Comparison of ENCODE assay signal across 8 cellular contexts in the genomic region with DNA sequence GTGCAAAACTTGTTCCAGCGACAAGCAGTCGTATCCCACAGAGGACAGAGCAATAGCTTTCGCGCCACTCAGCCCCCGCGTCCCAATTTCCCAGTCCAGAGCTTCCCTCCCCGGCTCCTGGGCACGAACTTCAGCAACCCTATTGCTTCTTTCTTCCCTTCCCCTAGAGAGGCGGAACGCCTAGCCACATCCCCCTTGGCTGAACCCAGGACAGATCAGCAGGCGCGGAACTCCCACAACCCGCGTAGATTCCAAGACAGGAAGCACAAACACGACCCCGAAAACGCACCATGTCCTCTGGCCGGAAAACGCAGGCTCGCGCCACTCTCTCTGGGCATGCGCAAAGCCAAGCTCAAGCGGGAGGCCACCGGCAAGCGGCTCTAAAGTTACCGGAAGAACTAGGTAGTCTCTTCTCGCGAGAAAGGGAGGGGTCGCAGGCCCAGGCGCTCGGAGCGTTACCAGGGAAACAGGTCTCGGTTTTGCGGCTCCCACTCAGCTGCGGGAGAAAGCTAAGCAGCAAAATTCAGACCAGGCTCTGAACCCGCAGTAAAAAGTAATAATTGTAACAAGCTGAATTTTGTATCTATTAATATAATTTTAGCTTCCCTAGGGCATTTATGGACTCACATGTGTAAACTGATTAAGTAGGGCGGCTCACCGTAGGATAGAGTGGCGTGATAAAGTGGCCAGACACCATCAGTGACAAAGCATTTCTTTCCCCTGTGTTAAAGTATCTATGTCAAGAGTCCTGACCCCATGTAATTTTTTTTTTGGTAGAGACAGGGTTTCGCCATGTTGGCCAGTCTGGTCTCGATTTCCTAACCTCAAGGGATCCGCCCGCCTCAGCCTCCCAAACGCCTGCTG. TPM values are rescaled to one million over a fixed set of nuclear protein-coding genes. Genes with fewer than 3 reads are reported as not detected.
DNase-seq lines count a peak whose midpoint lies in the region; ATAC-seq and TF ChIP-seq lines count a peak whose summit lies in the region.

TMEM209 (minus strand) TSS at position 323 of the 864 bp plus-strand sequence; CDS start at position 292, 31 bp downstream.

- H3K56ac ChIP-seq in IMR-90 (ENCODE audit: extremely low read depth, insufficient read depth, low read length) = peak within 1 kb of the TSS; percentile 93

- peaks cover 3% of the 10 kb centered on the region; the same call in 1 of the 2 replicates for H3K36me3 ChIP-seq in IMR-90 (ENCODE audit: control insufficient read depth, insufficient read depth, low read length)

- H4K91ac ChIP-seq in IMR-90 (ENCODE audit: insufficient read depth, low read depth, low read length) = peak within 1 kb of the TSS; percentile 83

- 0% methylated on average over 19 of the region's 44 CpGs; no CpG with 5 or more reads in 1 of the 2 experiments for WGBS in IMR-90 (ENCODE audit: extremely low coverage in 2 of 2, insufficient read length in 1 of 2), 2 experiments

- in situ Hi-C loops in IMR-90 (cut with MboI; ENCODE audit: low sequenced_read_pairs) = no loop called here

- H3K23ac ChIP-seq in IMR-90 (ENCODE audit: low read depth, low read length) = peak within 1 kb of the TSS; percentile 81

- peak within 1 kb of the TSS; percentile 96 to 97 for H4K8ac ChIP-seq in IMR-90 (ENCODE audit: low read depth in 2 of 2, low read length in 2 of 2)

- no TSS peak for BruUV-seq in IMR-90 (replicated peaks; lab: Mats Ljungman, UMichigan)

- peak; percentile 100 for DNase-seq in DMS 273 (lab: John Stamatoyannopoulos, UW; ENCODE audit: unreplicated experiment)
- DNase-seq in IMR-90 = peak; percentile 96
- DNase-seq in OCI-M1 (lab: John Stamatoyannopoulos, UW) = peak; percentile 96
- peak; percentile 94 for DNase-seq in activated T-cell treated with anti-CD3 and anti-CD28 coated beads for 24 hours (ENCODE audit: low read depth)
- DNase-seq in epidermal melanocyte (ENCODE audit: insufficient read length, low spot score) = peak; percentile 83
- peak; percentile 94 for DNase-seq in middle frontal gyrus (ENCODE audit: extremely low spot score, low spot score)
- DNase-seq in stimulated activated CD8-positive, alpha-beta memory T cell treated with anti-CD3 and anti-CD28 coated beads, Interleukin-2, amount 100 ng/mL, for 48 hours (ENCODE audit: low read depth in 2 of 2) = peak; percentile 88 to 93

- dilution Hi-C loops in IMR-90 (cut with HindIII; ENCODE audit: low sequenced_read_pairs, unreplicated experiment) = no loop called here

- peak within 1 kb of the TSS; percentile 48; the same call in 2 of the 3 replicates for H2BK15ac ChIP-seq in IMR-90 (ENCODE audit: low read depth, low read length)

- CTCF ChIA-PET in IMR-90 (lab: Yijun Ruan, JAX) = interaction anchor here (1.5 kb wide), 1 partner anchor 13 kb away, joined by 5 read pairs; no protein-coding TSS in a partner anchor

- H2AK5ac ChIP-seq in IMR-90 (ENCODE audit: low read depth, low read length) = peak within 1 kb of the TSS; percentile 76

- peak within 1 kb of the TSS; percentile 87 for H3K4ac ChIP-seq in IMR-90 (ENCODE audit: low read depth, low read length)

- peak within 1 kb of the TSS; percentile 93 for H3K9ac ChIP-seq in IMR-90 (ENCODE audit: low read depth, low read length)

- no peaks in the 10 kb centered on the region for H4K20me1 ChIP-seq in IMR-90 (ENCODE audit: insufficient read depth, low read length)

- peak within 1 kb of the TSS; percentile 82 for H4K5ac ChIP-seq in IMR-90 (ENCODE audit: low read depth, low read length)

- H3K18ac ChIP-seq in IMR-90 (ENCODE audit: low read depth, low read length) = peak within 1 kb of the TSS; percentile 30

- H3K27ac ChIP-seq in IMR-90 (ENCODE audit: insufficient read depth, low read length) = peak within 1 kb of the TSS; percentile 89

- H2BK20ac ChIP-seq in IMR-90 (ENCODE audit: low read depth, low read length) = no peak within 1 kb of the TSS

- H2BK5ac ChIP-seq in IMR-90 (ENCODE audit: low read depth, low read length, poor library complexity, severe bottlenecking) = peak within 1 kb of the TSS; percentile 81

- H3K9me3 ChIP-seq in IMR-90 (ENCODE audit: control insufficient read depth, insufficient read depth, low read length) = no peaks in the 10 kb centered on the region

- TF ChIP-seq CTCF in IMR-90 (conservative IDR thresholded peaks at IDR 0.05; ENCODE audit: low read depth, low read length) = no peak

- H3K4me1 ChIP-seq in IMR-90 (ENCODE audit: control insufficient read depth, insufficient read depth, low read length) = peaks cover 3% of the 10 kb centered on the region

- ATAC-seq in GM21528 (IDR thresholded peaks at IDR 0.05; ENCODE audit: low FRiP score, unreplicated experiment) = peak; percentile 94
- peak; percentile 93 for ATAC-seq in IMR-90 (ENCODE audit: low read depth)

- H3K9me1 ChIP-seq in IMR-90 (ENCODE audit: insufficient read depth, low read length) = no peaks in the 10 kb centered on the region; the same call in 1 of the 2 replicates

- intact Hi-C loops in IMR-90 (cut with micrococcal nuclease) = loop anchor here (1.0 to 2.0 kb wide), 2 partner anchors 133 to 284 kb away; no protein-coding TSS in a partner anchor

- POLR2A ChIA-PET in IMR-90 (lab: Charles Lee; ENCODE audit: unreplicated experiment) = interaction anchor here (0.6 to 0.8 kb wide), 4 partner anchors 9 to 451 kb away, joined by 3 to 4 read pairs (median 3); no protein-coding TSS in a partner anchor

- H3K14ac ChIP-seq in IMR-90 (replicated peaks; ENCODE audit: low read depth, low read length) = peak within 1 kb of the TSS; percentile 93

- peak within 1 kb of the TSS; percentile 77 for H3K4me2 ChIP-seq in IMR-90 (ENCODE audit: low read depth, low read length)

- H3K79me1 ChIP-seq in IMR-90 (ENCODE audit: low read depth in 1 of 2, low read length in 2 of 2) = peaks cover 5 to 14% of the 10 kb centered on the region in 2 experiments; a peak in 3 of 4 replicates

- H2AFZ ChIP-seq in IMR-90 (replicated peaks; ENCODE audit: low read length, poor library complexity) = peak within 1 kb of the TSS; percentile 95

- peak within 1 kb of the TSS; percentile 72 for H3K4me3 ChIP-seq in IMR-90 (ENCODE audit: insufficient read depth, low read depth, low read length)

- TF ChIP-seq RAD21 in IMR-90 (IDR thresholded peaks at IDR 0.05; ENCODE audit: low read length) = no peak; the same call in 1 of the 2 replicates

- H3K27me3 ChIP-seq in IMR-90 (ENCODE audit: control insufficient read depth, insufficient read depth, low read length) = no peaks in the 10 kb centered on the region

- peak; percentile 83 for TF ChIP-seq POLR2A in IMR-90 (IDR thresholded peaks at IDR 0.05; ENCODE audit: low read depth, low read length)

- peak within 1 kb of the TSS; percentile 79 for H2AK9ac ChIP-seq in IMR-90 (replicated peaks; ENCODE audit: low read depth, low read length, poor library complexity)

- H2BK120ac ChIP-seq in IMR-90 (ENCODE audit: low read depth, low read length) = peak within 1 kb of the TSS; percentile 73

TF ChIP-seq in IMR-90, 13 proteins besides CTCF, POLR2A, EP300 and RAD21:
- peak; percentile 48; the same call in 1 of the 2 replicates for TF ChIP-seq MAZ (IDR thresholded peaks at IDR 0.05; ENCODE audit: borderline replicate concordance, low read depth, low read length)
- TF ChIP-seq RCOR1 (IDR thresholded peaks at IDR 0.05; ENCODE audit: insufficient replicate concordance, low read length) = no peak
- TF ChIP-seq MXI1 (IDR thresholded peaks at IDR 0.05; ENCODE audit: borderline replicate concordance, low read depth, low read length) = peak; percentile 82
- peak; percentile 20 for TF ChIP-seq SMC3 (IDR thresholded peaks at IDR 0.05; ENCODE audit: low read depth, low read length)

RNA-seq across cellular contexts. Expression of gene TMEM209, which starts in this region (rescaled TPM):
- total RNA-seq in IMR-90 (2012; rRNA removed) = 11.1 and 11.3 TPM in 2 replicates
- 8.0 and 8.4 TPM in 2 replicates for polyA plus RNA-seq in IMR-90 (2012; rRNA removed)
- polyA plus RNA-seq in IMR-90 (2012; cell fraction: cytosol; rRNA removed) = 2.9 and 3.7 TPM in 2 replicates
- 2.6 and 6.4 TPM in 2 replicates for polyA plus RNA-seq in IMR-90 (2012; cell fraction: nucleus; rRNA removed; ENCODE audit: low replicate concordance)

Comparison
In these comparisons a context has a peak if more than half of its experiments do, and no peak if none do; other contexts are left out.
1. Peak in every context shown above with its lines: DNase-seq, ATAC-seq, H3K4me3 ChIP-seq and H3K27ac ChIP-seq.